ENCODE assay signal across 8 cellular contexts in the genomic region with DNA sequence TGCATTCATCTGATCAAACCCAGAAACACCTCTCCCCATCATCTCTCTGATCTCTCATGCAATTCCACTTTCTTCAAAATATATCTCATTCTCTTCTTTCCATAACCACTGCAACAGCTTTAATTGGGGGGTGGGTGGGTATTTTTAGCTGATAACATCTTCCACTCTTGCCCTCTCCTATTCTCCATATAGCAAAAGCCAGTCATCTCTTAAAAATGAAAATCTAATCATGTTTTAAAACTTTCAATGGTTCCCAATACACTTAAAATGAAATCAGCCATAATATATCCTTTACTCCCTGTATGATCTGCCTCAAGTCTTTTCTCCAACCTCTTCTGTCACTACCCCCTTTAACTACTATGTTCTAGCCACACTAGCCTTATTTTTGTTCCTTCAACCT. TPM values are rescaled to one million over a fixed set of nuclear protein-coding genes. Genes with fewer than 3 reads are reported as not detected.
A peak's percentile ranks its signal among the peaks of the same experiment; 100 is the strongest.
DNase-seq lines count a peak whose midpoint lies in the region; ATAC-seq and TF ChIP-seq lines count a peak whose summit lies in the region.

No MANE protein-coding gene starts in this region.

- peaks cover 82% of the 10 kb centered on the region for H3K79me2 ChIP-seq in GM23248 (ENCODE audit: insufficient read depth)

- H3K4me2 ChIP-seq in GM23248 (ENCODE audit: unreplicated experiment) = peak overlapping the region; percentile 96

- H3K27me3 ChIP-seq in GM23248 (replicated peaks; ENCODE audit: insufficient read depth) (no peaks in the 10 kb centered on the region), gastrocnemius medialis (no peaks in the 10 kb centered on the region)

- H4K20me1 ChIP-seq in GM23248 (ENCODE audit: insufficient read depth) = peaks cover 8% of the 10 kb centered on the region; the same call in 1 of the 2 replicates

- H3K4me1 ChIP-seq in GM23248 (ENCODE audit: insufficient read depth) (peaks cover 17% of the 10 kb centered on the region; the same call in 1 of the 2 replicates), gastrocnemius medialis (peaks cover 12 to 22% of the 10 kb centered on the region in 2 donors)

- no peaks in the 10 kb centered on the region for H3K9me3 ChIP-seq in GM23248 (ENCODE audit: low read depth)
- no peaks in the 10 kb centered on the region for H3K9me3 ChIP-seq in gastrocnemius medialis

- POLR2A ChIA-PET in T-cell (lab: Charles Lee) = interaction anchor here (0.6 to 1.3 kb wide), 3 partner anchors 24 to 351 kb away, joined by 3 to 4 read pairs (median 3); a partner anchor contains a TSS

- TF ChIP-seq CTCF in fibroblast of pulmonary artery (IDR thresholded peaks at IDR 0.05; ENCODE audit: low read length, missing control alignments) (no peak), gastrocnemius medialis (IDR thresholded peaks at IDR 0.05 in 4 of 5, conservative IDR thresholded peaks at IDR 0.05 in 1 of 5) (no peak)

- DNase-seq in GM23248 (no peak), T-cell (no peak), fibroblast of pulmonary artery (ENCODE audit: low read depth) (no peak), gastrocnemius medialis (no peak), occipital lobe (lab: John Stamatoyannopoulos, UW) (no peak), KG1 (lab: John Stamatoyannopoulos, UW) (no peak)

- H3K4me3 ChIP-seq in GM23248 (peak overlapping the region; percentile 92), fibroblast of pulmonary artery (replicated peaks; ENCODE audit: low read depth, low read length) (peak overlapping the region; percentile 72), gastrocnemius medialis (peak overlapping the region; percentile 65 to 99 (median 92))

- H3K36me3 ChIP-seq in GM23248 (ENCODE audit: low read depth) (peaks cover 8% of the 10 kb centered on the region), gastrocnemius medialis (peaks cover 0 to 13% of the 10 kb centered on the region in 2 donors)

- peak overlapping the region; percentile 91 for H3K9ac ChIP-seq in GM23248

- no peak overlapping the region for H2AFZ ChIP-seq in GM23248

- H3K27ac ChIP-seq in GM23248 (peak overlapping the region; percentile 96; the same call in 1 of the 2 replicates), gastrocnemius medialis (no peak overlapping the region)

- H3K36me3 Mint-ChIP-seq in T-cell = peaks cover 23% of the 10 kb centered on the region

- no peaks in the 10 kb centered on the region for H3K27me3 Mint-ChIP-seq in T-cell

- no peaks in the 10 kb centered on the region for H3K9me3 Mint-ChIP-seq in T-cell

- peak overlapping the region; percentile 96 to 100 (median 99) for H3K4me3 Mint-ChIP-seq in T-cell

- H3F3A ChIP-seq in GM23248 (ENCODE audit: insufficient read depth) = peaks cover 15% of the 10 kb centered on the region

- peaks cover 56 to 63% (median 57%) of the 10 kb centered on the region in 3 donors for H3K4me1 Mint-ChIP-seq in T-cell

- H3K27ac Mint-ChIP-seq in T-cell = peak overlapping the region; percentile 61 to 100

- no peak for TF ChIP-seq POLR2A in gastrocnemius medialis (IDR thresholded peaks at IDR 0.05)

- H3K9me2 ChIP-seq in GM23248 (ENCODE audit: insufficient read depth) = no peaks in the 10 kb centered on the region

- in situ Hi-C loops in GM23248 (cut with MboI) (no loop called here), gastrocnemius medialis (cut with MboI; ENCODE audit: low sequenced_read_pairs in 4 of 4) (loop anchor here in 2 of 4 donors (10.0 kb wide), 2 partner anchors 92 to 288 kb away; a partner anchor contains a TSS)

- intact Hi-C loops in gastrocnemius medialis (cut with DNase I; ENCODE audit: low total_unique reads) = loop anchor here (5.0 to 10.0 kb wide), 2 partner anchors 290 to 352 kb away; a partner anchor contains a TSS

- ATAC-seq in T-cell (replicated peaks in 1 of 4) (no peak), gastrocnemius medialis (no peak), GM19397 (IDR thresholded peaks at IDR 0.05; ENCODE audit: unreplicated experiment) (no peak), GM18511 (IDR thresholded peaks at IDR 0.05; ENCODE audit: unreplicated experiment) (no peak)

- CTCF ChIA-PET in T-cell (lab: Charles Lee) = interaction anchor here (0.5 to 0.7 kb wide), 2 partner anchors 26 to 45 kb away, joined by 3 to 4 read pairs; no protein-coding TSS in a partner anchor

RNA-seq across cellular contexts. Expression of a gene that starts 1.5 kb away (rescaled TPM):
- 102 and 109 TPM in 2 replicates for total RNA-seq in GM23248 (2014; rRNA removed; shearing (Covaris generic))
- 105 and 108 TPM in 2 replicates for polyA plus RNA-seq in GM23248 (2016; fragmentation: Nextera tagmentation; extraction: Ambion mirVana)
- total RNA-seq in T-cell (100 to 1,000 TPM in 2 of 5 donors, 10 to 100 TPM in 3; 83.5 to 126 (median 88.4) TPM), gastrocnemius medialis (100 to 1,000 TPM in 1 of 4 donors, 10 to 100 TPM in 3; 79.2 to 100 (median 88.7) TPM), occipital lobe (104 TPM)

RNA-seq across cellular contexts. Expression of a gene that starts 2.5 kb away (rescaled TPM):
- total RNA-seq in GM23248 (2014; rRNA removed; shearing (Covaris generic)) = 8.6 and 8.9 TPM in 2 replicates
- 7.4 and 8.4 TPM in 2 replicates for polyA plus RNA-seq in GM23248 (2016; fragmentation: Nextera tagmentation; extraction: Ambion mirVana)
- total RNA-seq in T-cell (10 to 100 TPM in 3 of 5 donors, 1 to 10 TPM in 2; 4.2 to 21.2 (median 10.4) TPM), gastrocnemius medialis (1 to 10 TPM; 2.0 to 3.6 (median 2.9) TPM), occipital lobe (9.7 TPM)

RNA-seq across cellular contexts. Expression of a gene that starts 52.4 kb away (rescaled TPM):
- 5.4 and 5.6 TPM in 2 replicates for total RNA-seq in GM23248 (2014; rRNA removed; shearing (Covaris generic))
- 4.1 and 4.8 TPM in 2 replicates for polyA plus RNA-seq in GM23248 (2016; fragmentation: Nextera tagmentation; extraction: Ambion mirVana)
- total RNA-seq in T-cell (10 to 100 TPM in 1 of 5 donors, 1 to 10 TPM in 4; 8.9 to 13.0 (median 9.3) TPM), gastrocnemius medialis (10 to 100 TPM in 2 of 4 donors, 1 to 10 TPM in 2; 3.6 to 14.7 (median 8.4) TPM), occipital lobe (32.3 TPM)
